ENCODE assay signal across 8 cellular contexts in the genomic region with DNA sequence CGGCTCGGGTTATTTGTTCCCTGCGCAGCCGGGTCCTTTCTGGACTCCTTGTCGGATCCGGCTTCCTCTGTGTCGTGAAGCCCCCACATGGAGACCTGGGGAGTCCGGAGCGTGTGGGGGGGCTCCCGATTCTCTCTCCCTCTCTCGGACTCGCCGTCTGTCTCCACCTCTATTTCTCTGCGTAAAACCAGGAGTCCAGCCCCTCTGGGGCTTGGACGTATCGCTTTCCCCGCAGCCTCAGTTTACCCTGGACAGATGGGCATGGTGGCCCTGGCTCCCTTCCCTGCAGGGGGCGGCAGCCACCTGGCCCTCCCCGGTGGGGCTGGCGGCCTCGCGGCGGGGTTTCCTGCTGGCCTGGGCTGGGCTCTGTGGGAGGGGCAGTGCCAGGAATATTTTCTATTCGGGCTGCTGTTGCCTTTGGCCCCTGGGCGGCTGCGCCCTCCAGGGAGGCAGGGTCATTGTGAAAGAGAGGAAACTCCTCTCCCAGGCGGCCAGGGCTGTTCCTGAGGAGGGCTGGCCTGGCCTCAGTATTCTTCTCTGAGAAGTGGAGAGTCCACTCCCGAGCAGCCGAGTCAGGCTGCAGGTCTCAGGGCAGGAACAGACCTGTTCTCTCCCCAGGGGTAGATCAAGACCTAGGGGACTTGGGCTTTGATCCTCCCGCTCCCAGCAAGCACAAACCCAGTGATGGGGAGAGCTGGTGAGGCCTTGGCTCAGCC. TPM values are rescaled to one million over a fixed set of nuclear protein-coding genes. Genes with fewer than 3 reads are reported as not detected.
DNase-seq lines count a peak whose midpoint lies in the region; ATAC-seq, FAIRE-seq and TF ChIP-seq lines count a peak whose summit lies in the region.

No MANE protein-coding gene starts in this region.

- no peaks in the 10 kb centered on the region for H3K36me3 ChIP-seq in GM23248 (ENCODE audit: low read depth)
- H3K36me3 ChIP-seq in pancreas = no peaks in the 10 kb centered on the region

- 4% methylated on average over 24 to 30 of the region's 30 CpGs for WGBS in GM23248 (ENCODE audit: low coverage in 1 of 2, low lambda C conversion rate in 2 of 2, missing lambda C conversion rate in 2 of 2), 2 experiments
- 9 to 11% methylated on average over 30 of the region's 30 CpGs for WGBS in pancreas, 2 donors

- no peaks in the 10 kb centered on the region for H3K27me3 ChIP-seq in GM23248 (replicated peaks; ENCODE audit: insufficient read depth)
- no peaks in the 10 kb centered on the region for H3K27me3 ChIP-seq in pancreas

- no peaks in the 10 kb centered on the region for H3K9me2 ChIP-seq in GM23248 (ENCODE audit: insufficient read depth)

- intact Hi-C loops in pancreas (cut with DNase I) = no loop called here

- DNase-seq in GM23248 = peak; percentile 83
- DNase-seq in RPMI8226 = peak; percentile 54
- DNase-seq in fibroblast of the aortic adventitia (ENCODE audit: low read depth) = peak; percentile 71
- peak in 5 of 6 donors; percentile 49 to 81 (median 54) for DNase-seq in pancreas
- DNase-seq in NCI-H1694 treated with DMSO at 0.1 percent for 48 hours (lab: John Stamatoyannopoulos, UW) = no peak
- DNase-seq in ecto neural progenitor cell (ENCODE audit: low spot score) = no peak
- DNase-seq in SW 1271 (lab: John Stamatoyannopoulos, UW) = no peak

- peak overlapping the region; percentile 93 for H3K9ac ChIP-seq in GM23248

- H3K9me3 ChIP-seq in GM23248 (ENCODE audit: low read depth) (peaks cover 5% of the 10 kb centered on the region), pancreas (no peaks in the 10 kb centered on the region)

- in situ Hi-C loops in GM23248 (cut with MboI) = no loop called here

- H3K4me3 ChIP-seq in GM23248 (peak overlapping the region; percentile 82), fibroblast of the aortic adventitia (ENCODE audit: low read depth, low read length) (peak overlapping the region; percentile 69), pancreas (peak overlapping the region; percentile 44 to 69 (median 62))

- H4K20me1 ChIP-seq in GM23248 (ENCODE audit: insufficient read depth) = no peaks in the 10 kb centered on the region

- H3F3A ChIP-seq in GM23248 (ENCODE audit: insufficient read depth) = peaks cover 14% of the 10 kb centered on the region

- H3K27ac ChIP-seq in GM23248 = peak overlapping the region; percentile 98
- H3K27ac ChIP-seq in pancreas = peak overlapping the region; percentile 15 to 66 (median 44)

- TF ChIP-seq CTCF in fibroblast of the aortic adventitia (IDR thresholded peaks at IDR 0.05; ENCODE audit: insufficient read depth, low read length) (no peak), pancreas (IDR thresholded peaks at IDR 0.05) (no peak)

- H3K79me2 ChIP-seq in GM23248 (ENCODE audit: insufficient read depth) = peaks cover 26% of the 10 kb centered on the region

- ATAC-seq in pancreas = peak; percentile 48 to 75 (median 58)
- ATAC-seq in HG03432 (IDR thresholded peaks at IDR 0.05; ENCODE audit: unreplicated experiment) = no peak

- FAIRE-seq in pancreas (lab: Jason Lieb, UNC) = no peak

- peak overlapping the region; percentile 82 for H3K4me2 ChIP-seq in GM23248 (ENCODE audit: unreplicated experiment)

- H3K4me1 ChIP-seq in GM23248 (ENCODE audit: insufficient read depth) (peaks cover 28% of the 10 kb centered on the region), pancreas (peaks cover 5 to 17% (median 5%) of the 10 kb centered on the region in 3 donors)

- peak overlapping the region; percentile 89 for H2AFZ ChIP-seq in GM23248

RNA-seq across cellular contexts. Expression of a gene that starts 0.7 kb away (rescaled TPM):
- 182 and 216 TPM in 2 replicates for total RNA-seq in GM23248 (2014; rRNA removed; shearing (Covaris generic))
- polyA plus RNA-seq in GM23248 (2016; fragmentation: Nextera tagmentation; extraction: Ambion mirVana) (120 and 124 TPM in 2 replicates), pancreas (10 to 100 TPM; 44.4 to 71.4 TPM)
- total RNA-seq in fibroblast of the aortic adventitia (ENCODE audit: low replicate concordance) (73.1 and 123 TPM in 2 replicates), pancreas (10 to 100 TPM; 19.3 to 38.9 (median 23.4) TPM)

Comparison
In these comparisons a context has a peak if more than half of its experiments do, and no peak if none do; other contexts are left out.
1. DNase-seq: peak in GM23248 (single experiment), RPMI8226 (single experiment), fibroblast of the aortic adventitia (single experiment) and pancreas (5 of 6); none in NCI-H1694 treated with DMSO at 0.1 percent for 48 hours (single experiment), ecto neural progenitor cell (single experiment) and SW 1271 (0 of 2).
2. Peak in every context shown above with its lines, with median percentiles within 50 percentile points of each other: H3K4me3 ChIP-seq.